In genomic region chr12:131980263-131980662, GRCh38 we compare ENCODE assay signal across 15 cellular contexts. TPM values are rescaled to one million over a fixed set of nuclear protein-coding genes. Genes with fewer than 3 reads are reported as not detected.
DNase-seq lines count a peak whose midpoint lies in the region; ATAC-seq and TF ChIP-seq lines count a peak whose summit lies in the region.
"Had no signal": no experiment of that assay in that cellular context is flagged by ENCODE, and none has a peak within 500 bp of the region (broad histone marks: within the 10 kb centered on the region; RNA-seq: fewer than 3 reads in every experiment).

No MANE protein-coding gene starts in this region.

- no peaks in the 10 kb centered on the region for H3K27me3 ChIP-seq in Panc1 (ENCODE audit: control insufficient read depth, insufficient read depth, low read length)
- H3K27me3 ChIP-seq: gastrocnemius medialis had no signal

- H3K36me3 ChIP-seq in Panc1 (ENCODE audit: control insufficient read depth, insufficient read depth, low read length) = peaks cover 2% of the 10 kb centered on the region; the same call in 1 of the 2 replicates

- H3K9me3 ChIP-seq in Panc1 (ENCODE audit: control insufficient read depth, insufficient read depth, low read depth, low read length) = no peaks in the 10 kb centered on the region
- H3K9me3 ChIP-seq: gastrocnemius medialis had no signal

- TF ChIP-seq CTCF in Panc1 (IDR thresholded peaks at IDR 0.05) (no peak), choroid plexus epithelial cell (conservative IDR thresholded peaks at IDR 0.05; ENCODE audit: low read depth, low read length) (peak; percentile 46)

- ATAC-seq in Panc1 = peak; percentile 51; the same call in 1 of the 2 replicates
- ATAC-seq: gastrocnemius medialis had no signal

- H3K4me3 ChIP-seq in Panc1 (ENCODE audit: low read depth in 2 of 2, low read length in 2 of 2) (no peak overlapping the region), choroid plexus epithelial cell (ENCODE audit: low read depth, low read length) (no peak overlapping the region)
- H3K4me3 ChIP-seq: gastrocnemius medialis had no signal

- BruUV-seq in Panc1 (replicated peaks; lab: Mats Ljungman, UMichigan) = no TSS peak

- peak; percentile 6 for DNase-seq in DMS53 (lab: John Stamatoyannopoulos, UW)
- no peak for DNase-seq in DMS53 treated with DMSO at 0.1 percent for 48 hours (lab: John Stamatoyannopoulos, UW; ENCODE audit: unreplicated experiment)
- no peak for DNase-seq in Panc1 (ENCODE audit: low read depth, low spot score)
- DNase-seq in choroid plexus epithelial cell (ENCODE audit: low read depth) = peak; percentile 61
- peak; percentile 11 for DNase-seq in renal cortical epithelial cell (ENCODE audit: low read depth)
- no peak for DNase-seq in iPS-NIHi7 (ENCODE audit: extremely low spot score)
- DNase-seq in NCI-H1092 (lab: John Stamatoyannopoulos, UW) = no peak
- no peak for DNase-seq in cardiac septum (ENCODE audit: low spot score)
- DNase-seq: activated CD4-positive, alpha-beta T cell treated with anti-CD3 and anti-CD28 coated beads for 4 hours; gastrocnemius medialis; H9; MM.1S; occipital lobe; T-helper 1 cell had no signal

- in situ Hi-C loops in Panc1 (cut with HindIII; ENCODE audit: low pct_unique_long_range_greater_than_20kb, low sequenced_read_pairs) = no loop called here

- intact Hi-C loops in Panc1 (cut with micrococcal nuclease; ENCODE audit: unreplicated experiment) = no loop called here
- intact Hi-C loops in cardiac septum (cut with DNase I) = no loop called here

- no peaks in the 10 kb centered on the region for H3K4me1 ChIP-seq in Panc1 (ENCODE audit: control insufficient read depth, insufficient read depth, low read length)
- H3K4me1 ChIP-seq: gastrocnemius medialis had no signal

- no peak overlapping the region for H3K27ac ChIP-seq in Panc1 (ENCODE audit: low read length)
- H3K27ac ChIP-seq: gastrocnemius medialis, HL-60 had no signal

- CTCF ChIA-PET in Panc1 (lab: Charles Lee) = no interaction called here

- POLR2A ChIA-PET in Panc1 (lab: Charles Lee) = interaction anchor here (0.6 kb wide), 1 partner anchor 95 kb away, joined by 4 read pairs; no protein-coding TSS in a partner anchor

RNA-seq across cellular contexts. Expression of gene EP400, which starts 30.5 kb away (rescaled TPM):
- total RNA-seq in Panc1 (2021; ENCODE audit: unreplicated experiment) (59.4 TPM), renal cortical epithelial cell (4.0 and 28.1 TPM in 2 replicates), cardiac septum (23.1 TPM)
- 36.9 TPM for polyA plus RNA-seq in Panc1 (2012; ENCODE audit: insufficient read length)

RNA-seq across cellular contexts. Expression of gene PUS1, which starts 51.2 kb away (rescaled TPM):
- total RNA-seq in Panc1 (2021; ENCODE audit: unreplicated experiment) (108 TPM), renal cortical epithelial cell (9.2 and 16.9 TPM in 2 replicates), cardiac septum (9.9 TPM)
- 110 TPM for polyA plus RNA-seq in Panc1 (2012; ENCODE audit: insufficient read length)

Comparison
In these comparisons a context has a peak if more than half of its experiments do, and no peak if none do; other contexts are left out.
1. DNase-seq: peak in DMS53 (single experiment), choroid plexus epithelial cell (single experiment) and renal cortical epithelial cell (single experiment); none in DMS53 treated with DMSO at 0.1 percent for 48 hours (single experiment), Panc1 (single experiment), iPS-NIHi7 (single experiment), NCI-H1092 (single experiment) and cardiac septum (single experiment).